In genomic region chr1:233520510-233521191, GRCh38 we compare ENCODE assay signal across 13 cellular contexts.
DNase-seq lines count a peak whose midpoint lies in the region; ATAC-seq, FAIRE-seq and TF ChIP-seq lines count a peak whose summit lies in the region.
"Had no signal": no experiment of that assay in that cellular context is flagged by ENCODE, and none has a peak within 500 bp of the region (broad histone marks: within the 10 kb centered on the region; RNA-seq: fewer than 3 reads in every experiment).

No MANE protein-coding gene starts in this region.

- H3K9me3 ChIP-seq in mucosa of descending colon = no peaks in the 10 kb centered on the region

- peak; percentile 44 for ATAC-seq in mucosa of descending colon
- ATAC-seq in left lobe of liver = no peak
- no peak for ATAC-seq in GM19452 (IDR thresholded peaks at IDR 0.05; ENCODE audit: unreplicated experiment)
- no peak for ATAC-seq in HG03342 (IDR thresholded peaks at IDR 0.05; ENCODE audit: unreplicated experiment)
- ATAC-seq: activated T-helper 17 cell treated with anti-CD3 and anti-CD28 coated beads, Interleukin-2, amount 50 U/mL, for 72 hours; stimulated activated naive CD8-positive, alpha-beta T cell treated with anti-CD3 and anti-CD28 coated beads, Interleukin-15, amount 100 ng/mL, for 72 hours had no signal

- no peak overlapping the region for H3K4me3 ChIP-seq in bronchial epithelial cell (ENCODE audit: low read depth, low read length)
- no peak overlapping the region for H3K4me3 ChIP-seq in mucosa of descending colon
- H3K4me3 ChIP-seq: BLaER1 treated with 17β-estradiol and CSF1 and Interleukin-3, amounts not matched to agents 10 nM and 100 nM had no signal

- no peaks in the 10 kb centered on the region for H3K4me1 ChIP-seq in mucosa of descending colon (ENCODE audit: low read depth)

- intact Hi-C loops in mucosa of descending colon (cut with DNase I, micrococcal nuclease) = no loop called here

- H3K36me3 ChIP-seq in bronchial epithelial cell (ENCODE audit: control insufficient read depth, insufficient read depth, low read length) (no peaks in the 10 kb centered on the region), mucosa of descending colon (ENCODE audit: low read depth) (no peaks in the 10 kb centered on the region)
- H3K36me3 ChIP-seq: BLaER1 treated with 17β-estradiol and CSF1 and Interleukin-3, amounts not matched to agents 10 nM and 100 nM had no signal

- in situ Hi-C loops in Caki2 (cut with HindIII; ENCODE audit: low pct_unique_long_range_greater_than_20kb, low sequenced_read_pairs) = no loop called here

- DNase-seq in Caki2 (ENCODE audit: low read depth) (peak; percentile 70), HT-29 (ENCODE audit: low spot score) (peak; percentile 8), bronchial epithelial cell (ENCODE audit: low read depth) (peak; percentile 94), mucosa of descending colon (no peak), left lobe of liver (ENCODE audit: low spot score) (no peak), foreskin melanocyte (no peak)
- DNase-seq: activated CD4-positive, alpha-beta T cell treated with anti-CD3 and anti-CD28 coated beads for 1 hour; NCI-H69; stimulated activated naive CD8-positive, alpha-beta T cell treated with anti-CD3 and anti-CD28 coated beads, Interleukin-15, amount 100 ng/mL, for 72 hours had no signal

- no peaks in the 10 kb centered on the region for H3K27me3 ChIP-seq in bronchial epithelial cell (ENCODE audit: control insufficient read depth, insufficient read depth, low read length)
- H3K27me3 ChIP-seq: BLaER1 treated with 17β-estradiol and CSF1 and Interleukin-3, amounts not matched to agents 10 nM and 100 nM had no signal

- TF ChIP-seq CTCF in bronchial epithelial cell (IDR thresholded peaks at IDR 0.05; ENCODE audit: insufficient read depth, low read length, severe bottlenecking) (no peak), mucosa of descending colon (IDR thresholded peaks at IDR 0.05) (no peak)

- peak; percentile 97 for FAIRE-seq in bronchial epithelial cell (lab: Jason Lieb, UNC)

Comparison
In these comparisons a context has a peak if more than half of its experiments do, and no peak if none do; other contexts are left out.
1. DNase-seq: peak in Caki2 (single experiment), HT-29 (single experiment) and bronchial epithelial cell (single experiment); none in mucosa of descending colon (0 of 3), left lobe of liver (single experiment) and foreskin melanocyte (single experiment).